Comparison of ENCODE assay signal across 11 cellular contexts in the genomic region with DNA sequence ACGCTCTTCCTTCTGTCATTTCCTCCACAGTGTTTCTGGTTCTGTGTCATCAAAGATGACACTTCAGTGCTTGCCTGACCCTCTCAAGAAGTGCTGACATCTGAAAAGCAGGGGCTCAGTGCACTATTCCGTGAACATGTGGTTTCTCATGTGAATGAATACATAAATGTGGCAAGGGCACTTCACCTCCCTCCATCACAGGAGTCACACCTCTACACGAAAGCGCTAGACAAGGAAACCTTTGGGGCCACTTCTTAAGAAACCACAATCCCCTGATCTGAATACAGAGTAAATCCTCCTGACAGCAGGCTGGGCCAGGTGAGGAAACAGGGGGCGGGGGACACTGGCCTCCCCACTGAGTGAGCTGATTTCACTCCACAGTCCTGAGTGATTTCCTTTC.
DNase-seq lines count a peak whose midpoint lies in the region; ATAC-seq and TF ChIP-seq lines count a peak whose summit lies in the region.
"Had no signal": no experiment of that assay in that cellular context is flagged by ENCODE, and none has a peak within 500 bp of the region (broad histone marks: within the 10 kb centered on the region; RNA-seq: fewer than 3 reads in every experiment).

No MANE protein-coding gene starts in this region.

- H3K36me3 ChIP-seq in mesenchymal stem cell (ENCODE audit: control insufficient read depth in 1 of 2, insufficient read depth in 2 of 2, low read depth in 1 of 2, low read length in 2 of 2), result no peaks in the 10 kb centered on the region

- no peaks in the 10 kb centered on the region for H3K79me1 ChIP-seq in mesenchymal stem cell (replicated peaks; ENCODE audit: low read length, poor library complexity, severe bottlenecking)

- no peak overlapping the region for H3K4me3 Mint-ChIP-seq in endothelial cell (ENCODE audit: unreplicated experiment)
- H3K4me3 Mint-ChIP-seq: B cell had no signal

- DNase-seq in stimulated activated CD4-positive, alpha-beta T cell treated with anti-CD3 and anti-CD28 coated beads, Interleukin-15, amount 100 ng/mL, for 24 hours, result peak; percentile 6
- no peak for DNase-seq in stimulated activated CD4-positive, alpha-beta T cell treated with anti-CD3 and anti-CD28 coated beads, Interleukin-2, amount 100 ng/mL, for 48 hours
- DNase-seq in glomerular visceral epithelial cell (ENCODE audit: extremely low spot score) (no peak), pons (ENCODE audit: low spot score) (no peak), mesenchymal stem cell (no peak), endothelial cell (ENCODE audit: low spot score) (no peak)
- DNase-seq: NCI-H82 had no signal

- no peaks in the 10 kb centered on the region for H3K4me1 ChIP-seq in mesenchymal stem cell (ENCODE audit: control insufficient read depth, insufficient read depth, low read depth, low read length)

- no peak overlapping the region for H3K23ac ChIP-seq in mesenchymal stem cell (ENCODE audit: low read length in 2 of 2)

- no peaks in the 10 kb centered on the region for H3K9me3 Mint-ChIP-seq in endothelial cell (ENCODE audit: unreplicated experiment)

- H3K36me3 Mint-ChIP-seq in endothelial cell (ENCODE audit: low read depth, unreplicated experiment), result no peaks in the 10 kb centered on the region

- no peak overlapping the region for H2BK12ac ChIP-seq in mesenchymal stem cell (ENCODE audit: low read length in 2 of 2)

- H3K9me3 ChIP-seq in mesenchymal stem cell (ENCODE audit: control insufficient read depth, low read length), result no peaks in the 10 kb centered on the region

- H3K14ac ChIP-seq in mesenchymal stem cell (ENCODE audit: low read length in 2 of 2), result no peak overlapping the region

- peak; percentile 73 for ATAC-seq in GM21786 (IDR thresholded peaks at IDR 0.05; ENCODE audit: unreplicated experiment)
- ATAC-seq in HG03571 (IDR thresholded peaks at IDR 0.05; ENCODE audit: unreplicated experiment), result peak; percentile 70
- ATAC-seq: SK-N-SH treated with all-trans-retinoic acid at 6 μM for 48 hours had no signal

- H3K4me1 Mint-ChIP-seq in endothelial cell (ENCODE audit: unreplicated experiment), result peaks cover 16% of the 10 kb centered on the region
- H3K4me1 Mint-ChIP-seq: B cell had no signal

- H3K18ac ChIP-seq in mesenchymal stem cell (ENCODE audit: low read depth in 1 of 2, low read length in 2 of 2), result no peak overlapping the region

- no peak overlapping the region for H2BK5ac ChIP-seq in mesenchymal stem cell (ENCODE audit: low read depth, low read length, poor library complexity, severe bottlenecking)

- H2BK120ac ChIP-seq in mesenchymal stem cell (ENCODE audit: low read depth, low read length), result no peak overlapping the region

- H4K91ac ChIP-seq in mesenchymal stem cell (ENCODE audit: low read length), result no peak overlapping the region

- no peak overlapping the region for H3K4me2 ChIP-seq in mesenchymal stem cell (ENCODE audit: low read length, poor library complexity, severe bottlenecking)

- H3K9ac ChIP-seq in mesenchymal stem cell (ENCODE audit: low read length), result no peak overlapping the region

- no peak overlapping the region for H3K4me3 ChIP-seq in mesenchymal stem cell (ENCODE audit: insufficient read depth in 1 of 2, low read depth in 1 of 2, low read length in 2 of 2)

- H2AK5ac ChIP-seq in mesenchymal stem cell (ENCODE audit: low read length, severe bottlenecking), result no peak overlapping the region

- no peak overlapping the region for H2AFZ ChIP-seq in mesenchymal stem cell (ENCODE audit: low read depth, low read length)

- no peak overlapping the region for H4K8ac ChIP-seq in mesenchymal stem cell (ENCODE audit: low read length)

- H3K27me3 ChIP-seq in mesenchymal stem cell (ENCODE audit: control insufficient read depth in 1 of 2, insufficient read depth in 1 of 2, low read length in 2 of 2), result peaks cover 27 to 35% of the 10 kb centered on the region in 2 experiments

- no peak overlapping the region for H2BK15ac ChIP-seq in mesenchymal stem cell (ENCODE audit: low read depth, poor library complexity, severe bottlenecking)

- no peak for TF ChIP-seq CTCF in endothelial cell (IDR thresholded peaks at IDR 0.05; ENCODE audit: unreplicated experiment)

- H3K4ac ChIP-seq in mesenchymal stem cell (ENCODE audit: low read depth in 1 of 2, low read length in 2 of 2), result no peak overlapping the region

- H3K27ac Mint-ChIP-seq in endothelial cell (ENCODE audit: unreplicated experiment), result no peak overlapping the region
- H3K27ac Mint-ChIP-seq: B cell had no signal

- WGBS in mesenchymal stem cell, result 68% methylated on average over 4 of the region's 5 CpGs

- H3K27me3 Mint-ChIP-seq in endothelial cell (ENCODE audit: unreplicated experiment), result peaks cover 11% of the 10 kb centered on the region

- no peak overlapping the region for H3K27ac ChIP-seq in mesenchymal stem cell (ENCODE audit: low read length, poor library complexity, severe bottlenecking)
